28 cellular contexts compared by ENCODE assay signal in the genomic region with DNA sequence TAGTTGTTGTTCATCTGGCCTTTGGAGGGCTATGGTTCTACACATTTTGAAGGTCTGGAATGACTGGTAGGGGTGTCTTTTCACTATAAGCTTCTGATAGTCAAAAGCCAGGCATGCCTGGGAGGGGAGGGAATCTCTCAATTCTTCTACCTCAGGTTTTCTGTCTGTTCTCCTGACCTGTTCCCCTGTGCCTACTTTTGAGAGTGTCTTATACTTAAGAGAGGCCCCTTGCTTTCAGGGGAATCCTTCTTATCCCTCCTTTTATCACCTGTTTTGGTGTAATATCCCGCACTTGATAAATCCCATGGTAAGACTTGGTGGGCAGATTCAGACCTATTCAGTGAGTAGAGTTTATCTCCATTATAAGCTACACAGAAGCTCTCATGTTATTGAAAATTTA. TPM values are rescaled to one million over a fixed set of nuclear protein-coding genes. Genes with fewer than 3 reads are reported as not detected.
"Had no signal": no experiment of that assay in that cellular context is flagged by ENCODE, and none has a peak within 500 bp of the region (broad histone marks: within the 10 kb centered on the region; RNA-seq: fewer than 3 reads in every experiment).

No MANE protein-coding gene starts in this region.

- H3K4me3 Mint-ChIP-seq: dendritic cell treated with granulocyte-macrophage colony-stimulating factor and Interleukin-4, amounts not matched to agents 40 ng/mL and 50 ng/mL, for 4 days; effector memory CD8-positive, alpha-beta T cell; endodermal cell had no signal

- FAIRE-seq: colon, endothelial cell of umbilical vein, frontal cortex had no signal

- H3K9me3 Mint-ChIP-seq: dendritic cell treated with granulocyte-macrophage colony-stimulating factor and Interleukin-4, amounts not matched to agents 40 ng/mL and 50 ng/mL, for 4 days; effector memory CD8-positive, alpha-beta T cell; endodermal cell had no signal

- ATAC-seq: effector memory CD8-positive, alpha-beta T cell; esophagus mucosa; foreskin keratinocyte; gastrocnemius medialis; gastroesophageal sphincter; heart left ventricle; heart right ventricle had no signal

- H3K36me3 ChIP-seq: colonic mucosa, esophagus squamous epithelium, gastrocnemius medialis, heart left ventricle, heart right ventricle had no signal

- H3K4me3 ChIP-seq: colonic mucosa, coronary artery, dorsolateral prefrontal cortex, esophagus muscularis mucosa, esophagus squamous epithelium, gastrocnemius medialis, gastroesophageal sphincter, heart left ventricle, heart right ventricle had no signal

- DNase-seq: colonic mucosa; cortex of kidney; dermis blood vessel endothelial cell; dorsolateral prefrontal cortex; effector CD4-positive, alpha-beta T cell; effector CD8-positive, alpha-beta T cell; effector memory CD4-positive, alpha-beta T cell; effector memory CD8-positive, alpha-beta T cell; endodermal cell; erythroblast; esophagus squamous epithelium; foreskin fibroblast; foreskin keratinocyte; foreskin melanocyte; gastrocnemius medialis; glutamatergic neuron; head of caudate nucleus; heart left ventricle; heart right ventricle had no signal

- H3K27ac ChIP-seq: colonic mucosa, coronary artery, dorsolateral prefrontal cortex, epithelial cell of prostate, esophagus muscularis mucosa, esophagus squamous epithelium, foreskin keratinocyte, gastrocnemius medialis, gastroesophageal sphincter, heart left ventricle, heart right ventricle had no signal

- H3K4me1 ChIP-seq: colonic mucosa, esophagus muscularis mucosa, esophagus squamous epithelium, foreskin keratinocyte, gastrocnemius medialis, gastroesophageal sphincter, heart left ventricle, heart right ventricle had no signal

- H3K27me3 Mint-ChIP-seq: effector memory CD8-positive, alpha-beta T cell had no signal

- H3K27ac Mint-ChIP-seq: dendritic cell treated with granulocyte-macrophage colony-stimulating factor and Interleukin-4, amounts not matched to agents 40 ng/mL and 50 ng/mL, for 4 days; effector memory CD8-positive, alpha-beta T cell; endodermal cell had no signal

- H3K27me3 ChIP-seq: colonic mucosa, dorsolateral prefrontal cortex, esophagus muscularis mucosa, esophagus squamous epithelium, foreskin keratinocyte, gastrocnemius medialis, gastroesophageal sphincter, heart left ventricle, heart right ventricle had no signal

- H3K4me1 Mint-ChIP-seq: endodermal cell had no signal

- H3K9me3 ChIP-seq: colonic mucosa, esophagus squamous epithelium, gastrocnemius medialis, gastroesophageal sphincter had no signal

RNA-seq across cellular contexts. Expression of gene SLC13A3, which starts 10.4 kb away (rescaled TPM):
- total RNA-seq: dermis blood vessel endothelial cell had no signal
